Comparison of ENCODE assay signal across 1 cellular context in genomic region chr9:97364769-97365490, GRCh38.
A peak's percentile ranks its signal among the peaks of the same experiment; 100 is the strongest.
TF ChIP-seq lines count a peak whose summit lies in the region.

No MANE protein-coding gene starts in this region.

TF ChIP-seq in K562, 482 proteins besides CTCF, POLR2A, EP300 and RAD21:
- TF ChIP-seq IRF1 (CRISPR knock-in tag; IDR thresholded peaks at IDR 0.05; ENCODE audit: borderline replicate concordance): 0 out of 2 replicates have a peak, but pooled peaks have one; percentile 28
- no peak for TF ChIP-seq CC2D1A (IDR thresholded peaks at IDR 0.05)
- no peak for TF ChIP-seq FOXM1 (IDR thresholded peaks at IDR 0.05; ENCODE audit: low read depth)
- TF ChIP-seq FOXM1 (CRISPR knock-in tag; IDR thresholded peaks at IDR 0.05; ENCODE audit: low read depth): no peak
